Comparison of ENCODE assay signal across 16 cellular contexts in genomic region chr7:32936686-32937085, GRCh38. TPM values are rescaled to one million over a fixed set of nuclear protein-coding genes. Genes with fewer than 3 reads are reported as not detected.
DNase-seq lines count a peak whose midpoint lies in the region; ATAC-seq and TF ChIP-seq lines count a peak whose summit lies in the region.
"Had no signal": no experiment of that assay in that cellular context is flagged by ENCODE, and none has a peak within 500 bp of the region (broad histone marks: within the 10 kb centered on the region; RNA-seq: fewer than 3 reads in every experiment).

No MANE protein-coding gene starts in this region.

- no peaks in the 10 kb centered on the region for H3K27me3 Mint-ChIP-seq in mesothelial cell of epicardium (ENCODE audit: low read depth)

- TF ChIP-seq POLR2A in GM18505 (IDR thresholded peaks at IDR 0.05; ENCODE audit: borderline replicate concordance, extremely low read depth, insufficient read depth, insufficient read length), result no peak

- no peak for DNase-seq in A673 (ENCODE audit: low spot score)
- peak; percentile 20 for DNase-seq in NCI-H69 (lab: John Stamatoyannopoulos, UW)
- peak; percentile 13 for DNase-seq in fibroblast of peridontal ligament (ENCODE audit: extremely low read depth)
- no peak for DNase-seq in mesothelial cell of epicardium (ENCODE audit: low spot score in 2 of 2, unreplicated experiment in 2 of 2)
- no peak for DNase-seq in stimulated activated CD4-positive, alpha-beta T cell treated with anti-CD3 and anti-CD28 coated beads, Interleukin-2, amount 100 ng/mL, for 24 hours
- DNase-seq in cerebellar nuclear complex (lab: John Stamatoyannopoulos, UW), result no peak
- DNase-seq: DMS53, NCI-H1092 treated with DMSO at 0.1 percent for 48 hours, NCI-H1694 treated with DMSO at 0.1 percent for 48 hours, NCI-H774, SHP77 treated with DMSO at 0.1 percent for 48 hours had no signal

- peaks cover 10% of the 10 kb centered on the region for H3K36me3 Mint-ChIP-seq in mesothelial cell of epicardium

- H3K4me1 ChIP-seq in A673 (ENCODE audit: insufficient read depth, low read length, poor library complexity, severe bottlenecking), result peaks cover 18% of the 10 kb centered on the region

- peak overlapping the region; percentile 54 for H3K27ac Mint-ChIP-seq in mesothelial cell of epicardium
- H3K27ac Mint-ChIP-seq: GM23338 had no signal

- H3K27me3 ChIP-seq in A673 (replicated peaks; ENCODE audit: insufficient read depth, low read depth, low read length, poor library complexity), result no peaks in the 10 kb centered on the region

- POLR2A ChIA-PET in A673 (lab: Charles Lee; ENCODE audit: low non-redundant PET), result no interaction called here

- no peak overlapping the region for H3K27ac ChIP-seq in A673 (ENCODE audit: low read depth, low read length, poor library complexity, severe bottlenecking)
- H3K27ac ChIP-seq: KMS-11 had no signal

- peaks cover 38% of the 10 kb centered on the region for H3K4me1 Mint-ChIP-seq in mesothelial cell of epicardium

- intact Hi-C loops in A673 (cut with micrococcal nuclease; ENCODE audit: unreplicated experiment), result no loop called here

- H3K36me3 ChIP-seq in A673 (ENCODE audit: insufficient read depth, low read length, poor library complexity, severe bottlenecking), result peaks cover 12% of the 10 kb centered on the region

- CTCF ChIA-PET in A673 (lab: Charles Lee), result no interaction called here

- no peaks in the 10 kb centered on the region for H3K9me3 Mint-ChIP-seq in mesothelial cell of epicardium
- H3K9me3 Mint-ChIP-seq: GM23338 had no signal

- ATAC-seq in GM18505 (IDR thresholded peaks at IDR 0.05; ENCODE audit: unreplicated experiment), result no peak
- ATAC-seq in HG02759 (IDR thresholded peaks at IDR 0.05; ENCODE audit: unreplicated experiment), result no peak
- ATAC-seq: GM12878, GM23338 had no signal

- TF ChIP-seq CTCF in A673 (conservative IDR thresholded peaks at IDR 0.05; ENCODE audit: low read depth, low read length) (0 out of 2 replicates have a peak, but pooled peaks have one; percentile 11), mesothelial cell of epicardium (IDR thresholded peaks at IDR 0.05; ENCODE audit: unreplicated experiment) (no peak)

- BruUV-seq in A673 (replicated peaks; lab: Mats Ljungman, UMichigan), result no TSS peak

- no peak overlapping the region for H3K4me3 ChIP-seq in A673 (ENCODE audit: low read depth, low read length, poor library complexity, severe bottlenecking)
- H3K4me3 ChIP-seq: GM12878, GM23338 had no signal

- no peaks in the 10 kb centered on the region for H3K9me3 ChIP-seq in A673 (ENCODE audit: low read depth, low read length, poor library complexity, severe bottlenecking)

- H3K4me3 Mint-ChIP-seq in mesothelial cell of epicardium, result no peak overlapping the region
- H3K4me3 Mint-ChIP-seq: GM23338 had no signal

RNA-seq across cellular contexts. Expression of gene FKBP9, which starts 20.6 kb away (rescaled TPM):
- 28.6 and 39.1 TPM in 2 replicates for total RNA-seq in A673 (2021)
- total RNA-seq in mesothelial cell of epicardium, result 186 to 208 TPM (median 186 TPM) in 3 replicates

RNA-seq across cellular contexts. Expression of gene KBTBD2, which starts 45.1 kb away (rescaled TPM):
- total RNA-seq in A673 (2021) (48.7 and 51.0 TPM in 2 replicates), mesothelial cell of epicardium (41.9 to 42.3 TPM (median 42.1 TPM) in 3 replicates)

Comparison
In these comparisons a context has a peak if more than half of its experiments do, and no peak if none do; other contexts are left out.
1. DNase-seq: peak in NCI-H69 (single experiment) and fibroblast of peridontal ligament (single experiment); none in A673 (single experiment), mesothelial cell of epicardium (0 of 2), stimulated activated CD4-positive, alpha-beta T cell treated with anti-CD3 and anti-CD28 coated beads, Interleukin-2, amount 100 ng/mL, for 24 hours (0 of 2) and cerebellar nuclear complex (0 of 2).